ENCODE assay signal across 2 cellular contexts in genomic region chr3:196138927-196139680, GRCh38.
TF ChIP-seq lines count a peak whose summit lies in the region.

No MANE protein-coding gene starts in this region.

TF ChIP-seq in HepG2, 621 proteins besides CTCF, POLR2A, EP300 and RAD21:
- no peak for TF ChIP-seq MEIS1 (CRISPR knock-in tag; IDR thresholded peaks at IDR 0.05; ENCODE audit: borderline replicate concordance)
- 0 out of 2 replicates have a peak, but pooled peaks have one; percentile 24 for TF ChIP-seq ZNF770 (CRISPR knock-in tag; IDR thresholded peaks at IDR 0.05)
TF ChIP-seq in HepG2: peak in this region for 1.

TF ChIP-seq in endothelial cell of umbilical vein, 7 proteins besides CTCF, POLR2A, EP300 and RAD21:
- TF ChIP-seq POLR2AphosphoS5 (IDR thresholded peaks at IDR 0.05; ENCODE audit: insufficient read depth, low read depth, low read length) = no peak
- TF ChIP-seq EZH2 (IDR thresholded peaks at IDR 0.05; ENCODE audit: borderline replicate concordance, low read depth, low read length, severe bottlenecking) = no peak
- no peak for TF ChIP-seq GATA2 (IDR thresholded peaks at IDR 0.05; ENCODE audit: insufficient read depth, insufficient read length, low read depth, low read length)
- no peak for TF ChIP-seq MAX (IDR thresholded peaks at IDR 0.05; ENCODE audit: insufficient read depth, insufficient read length)
- no peak for TF ChIP-seq MYC (IDR thresholded peaks at IDR 0.05; ENCODE audit: low read depth, low read length)
- no peak for TF ChIP-seq FOS (IDR thresholded peaks at IDR 0.05; ENCODE audit: borderline replicate concordance, insufficient read depth, low read length)
